8 cellular contexts compared by ENCODE assay signal in genomic region chr5:134184155-134185135, GRCh38. TPM values are rescaled to one million over a fixed set of nuclear protein-coding genes. Genes with fewer than 3 reads are reported as not detected.
DNase-seq lines count a peak whose midpoint lies in the region; ATAC-seq lines count a peak whose summit lies in the region.

No MANE protein-coding gene starts in this region.

- DNase-seq in ELR (ENCODE audit: low read depth): peak; percentile 76
- DNase-seq in HCEC 1CT: peak; percentile 46
- peak; percentile 2 for DNase-seq in NCI-H146 treated with DMSO at 0.1 percent for 48 hours (lab: John Stamatoyannopoulos, UW; ENCODE audit: unreplicated experiment)
- peak; percentile 66 to 69 for DNase-seq in central memory CD8-positive, alpha-beta T cell (ENCODE audit: low spot score in 2 of 2)
- DNase-seq in left lobe of liver (ENCODE audit: low spot score): peak; percentile 75
- DNase-seq in stimulated activated CD4-positive, alpha-beta T cell treated with anti-CD3 and anti-CD28 coated beads, TNF-alpha, amount 100 ng/mL, for 24 hours (ENCODE audit: low read depth in 3 of 3): peak; percentile 57 to 73 (median 64)

- ATAC-seq in activated CD4-positive, CD25-positive, alpha-beta regulatory T cell treated with anti-CD3 and anti-CD28 coated beads, Interleukin-2, amount 50 U/mL, for 24 hours: peak; percentile 91 to 95
- peak; percentile 87 for ATAC-seq in central memory CD8-positive, alpha-beta T cell (replicated peaks; ENCODE audit: extremely low read depth, poor library complexity, severe bottlenecking)
- ATAC-seq in left lobe of liver (peak; percentile 97), GM21526 (IDR thresholded peaks at IDR 0.05; ENCODE audit: low FRiP score, unreplicated experiment) (no peak)

- H3K9me3 Mint-ChIP-seq in central memory CD8-positive, alpha-beta T cell: no peaks in the 10 kb centered on the region

- peaks cover 7% of the 10 kb centered on the region for H3K36me3 Mint-ChIP-seq in central memory CD8-positive, alpha-beta T cell (ENCODE audit: insufficient read depth)

- no peaks in the 10 kb centered on the region for H3K4me1 Mint-ChIP-seq in central memory CD8-positive, alpha-beta T cell

- H3K4me3 Mint-ChIP-seq in central memory CD8-positive, alpha-beta T cell: no peak overlapping the region

- H3K27me3 Mint-ChIP-seq in central memory CD8-positive, alpha-beta T cell: no peaks in the 10 kb centered on the region

- H3K27ac Mint-ChIP-seq in central memory CD8-positive, alpha-beta T cell (ENCODE audit: low read depth): no peak overlapping the region

RNA-seq across cellular contexts. Expression of gene SKP1, which starts 7.7 kb away (rescaled TPM):
- total RNA-seq in left lobe of liver: 117 TPM

RNA-seq across cellular contexts. Expression of gene PPP2CA, which starts 41.4 kb away (rescaled TPM):
- 60.5 TPM for total RNA-seq in left lobe of liver

Comparison
In these comparisons a context has a peak if more than half of its experiments do, and no peak if none do; other contexts are left out.
1. DNase-seq: peak in every context shown above with its lines; median percentile 76 in ELR; 75 in left lobe of liver; 68 in central memory CD8-positive, alpha-beta T cell; 64 in stimulated activated CD4-positive, alpha-beta T cell treated with anti-CD3 and anti-CD28 coated beads, TNF-alpha, amount 100 ng/mL, for 24 hours; 46 in HCEC 1CT; 2 in NCI-H146 treated with DMSO at 0.1 percent for 48 hours.